ENCODE assay signal across 33 cellular contexts in genomic region chr16:29698042-29698441, GRCh38. TPM values are rescaled to one million over a fixed set of nuclear protein-coding genes. Genes with fewer than 3 reads are reported as not detected.
"Had no signal": no experiment of that assay in that cellular context is flagged by ENCODE, and none has a peak within 500 bp of the region (broad histone marks: within the 10 kb centered on the region; RNA-seq: fewer than 3 reads in every experiment).

No MANE protein-coding gene starts in this region.

- H3K4me3 Mint-ChIP-seq: activated naive CD8-positive, alpha-beta T cell treated with anti-CD3 and anti-CD28 coated beads, Interleukin-2, amount 10 ng/mL, durations not matched to agents 7 days and 5 days; activated T-cell treated with anti-CD3 and anti-CD28 coated beads, Interleukin-2, amount 50 U/mL, for 72 hours; brain; dendritic cell treated with granulocyte-macrophage colony-stimulating factor and Interleukin-4, amounts not matched to agents 40 ng/mL and 50 ng/mL, for 4 days; endodermal cell; mesothelial cell of epicardium; naive B cell; nephron progenitor cell; stimulated activated naive B cell treated with anti-CD40 and anti-IgM and Interleukin-4, amounts not matched to agents 10 μg/mL and 1 μg/mL and 100 μg/mL, for 72 hours; T-helper 1 cell treated with Interleukin-12 subunit alpha and Interleukin-12 subunit beta and Interleukin-4 antibody, amounts not matched to agents 30 μg/mL and 1 μg/mL, for 36 hours had no signal

- H3K4me3 ChIP-seq: ascending aorta, esophagus muscularis mucosa, heart right ventricle, ovary, prostate gland, sigmoid colon, stomach, thyroid gland, upper lobe of right lung had no signal

- H3K27ac Mint-ChIP-seq: activated naive CD8-positive, alpha-beta T cell treated with anti-CD3 and anti-CD28 coated beads, Interleukin-2, amount 10 ng/mL, durations not matched to agents 7 days and 5 days; activated T-cell treated with anti-CD3 and anti-CD28 coated beads, Interleukin-2, amount 50 U/mL, for 72 hours; endodermal cell; nephron progenitor cell had no signal

- H3K9me3 ChIP-seq: ascending aorta, esophagus muscularis mucosa, heart right ventricle, ovary, prostate gland, sigmoid colon, thyroid gland, upper lobe of right lung had no signal

- ATAC-seq: activated T-cell treated with anti-CD3 and anti-CD28 coated beads, Interleukin-2, amount 50 U/mL, for 72 hours; heart right ventricle; stimulated activated naive B cell treated with anti-CD40 and anti-IgM and Interleukin-4, amounts not matched to agents 10 μg/mL and 1 μg/mL and 100 μg/mL, for 72 hours; upper lobe of right lung had no signal

- H3K27me3 ChIP-seq: ascending aorta, esophagus muscularis mucosa, heart right ventricle, ovary, sigmoid colon, stomach, thyroid gland, upper lobe of right lung had no signal

- H3K36me3 Mint-ChIP-seq: activated naive CD8-positive, alpha-beta T cell treated with anti-CD3 and anti-CD28 coated beads, Interleukin-2, amount 10 ng/mL, durations not matched to agents 7 days and 5 days; naive B cell had no signal

- H3K27ac ChIP-seq: ascending aorta, esophagus muscularis mucosa, heart right ventricle, ovary, prostate gland, sigmoid colon, stomach, thyroid gland, upper lobe of right lung, VCaP had no signal

- FAIRE-seq: small intestine, TTC549 had no signal

- H3K4me1 Mint-ChIP-seq: brain had no signal

- DNase-seq: activated CD4-positive, alpha-beta T cell treated with anti-CD3 and anti-CD28 coated beads for 4 hours; activated CD4-positive, alpha-beta T cell treated with anti-CD3 and anti-CD28 coated beads, Interleukin-2, amount 50 U/mL, for 4 hours; activated effector memory CD4-positive, alpha-beta T cell treated with Interleukin-2 at 50 U/mL for 16 hours; activated naive CD4-positive, alpha-beta T cell treated with Interleukin-2 at 50 U/mL for 16 hours; activated naive CD8-positive, alpha-beta T cell treated with anti-CD3 and anti-CD28 coated beads, Interleukin-2, amount 10 ng/mL, durations not matched to agents 7 days and 5 days; activated T-cell treated with anti-CD3 and anti-CD28 coated beads for 4 hours; activated T-cell treated with anti-CD3 and anti-CD28 coated beads, Interleukin-2, amount 50 U/mL, for 72 hours; caudate nucleus; foreskin melanocyte; heart right ventricle; naive B cell; nephron progenitor cell; ovary; retina; sigmoid colon; small intestine; stimulated activated CD4-positive, alpha-beta T cell treated with anti-CD3 and anti-CD28 coated beads, Interleukin-4, amount 100 ng/mL, for 24 hours; stimulated activated naive B cell treated with anti-CD40 and anti-IgM and Interleukin-4, amounts not matched to agents 10 μg/mL and 1 μg/mL and 100 μg/mL, for 72 hours; stomach; T-helper 9 cell; thyroid gland; upper lobe of right lung had no signal

- H3K27me3 Mint-ChIP-seq: activated naive CD8-positive, alpha-beta T cell treated with anti-CD3 and anti-CD28 coated beads, Interleukin-2, amount 10 ng/mL, durations not matched to agents 7 days and 5 days; naive B cell; stimulated activated naive B cell treated with anti-CD40 and anti-IgM and Interleukin-4, amounts not matched to agents 10 μg/mL and 1 μg/mL and 100 μg/mL, for 72 hours had no signal

- H3K4me1 ChIP-seq: prostate gland, upper lobe of right lung had no signal

- H3K9me3 Mint-ChIP-seq: activated naive CD8-positive, alpha-beta T cell treated with anti-CD3 and anti-CD28 coated beads, Interleukin-2, amount 10 ng/mL, durations not matched to agents 7 days and 5 days; activated T-cell treated with anti-CD3 and anti-CD28 coated beads, Interleukin-2, amount 50 U/mL, for 72 hours; T-helper 1 cell treated with Interleukin-12 subunit alpha and Interleukin-12 subunit beta and Interleukin-4 antibody, amounts not matched to agents 30 μg/mL and 1 μg/mL, for 36 hours had no signal

- H3K36me3 ChIP-seq: ascending aorta, esophagus muscularis mucosa, ovary, prostate gland, sigmoid colon, stomach, thyroid gland, upper lobe of right lung had no signal

RNA-seq across cellular contexts. Expression of gene SPN, which starts 35.0 kb away (rescaled TPM):
- total RNA-seq: glomerular endothelial cell had no signal

RNA-seq across cellular contexts. Expression of gene C16orf54, which starts 47.7 kb away (rescaled TPM):
- total RNA-seq: endodermal cell, glomerular endothelial cell, mesothelial cell of epicardium had no signal
